In the genomic region with DNA sequence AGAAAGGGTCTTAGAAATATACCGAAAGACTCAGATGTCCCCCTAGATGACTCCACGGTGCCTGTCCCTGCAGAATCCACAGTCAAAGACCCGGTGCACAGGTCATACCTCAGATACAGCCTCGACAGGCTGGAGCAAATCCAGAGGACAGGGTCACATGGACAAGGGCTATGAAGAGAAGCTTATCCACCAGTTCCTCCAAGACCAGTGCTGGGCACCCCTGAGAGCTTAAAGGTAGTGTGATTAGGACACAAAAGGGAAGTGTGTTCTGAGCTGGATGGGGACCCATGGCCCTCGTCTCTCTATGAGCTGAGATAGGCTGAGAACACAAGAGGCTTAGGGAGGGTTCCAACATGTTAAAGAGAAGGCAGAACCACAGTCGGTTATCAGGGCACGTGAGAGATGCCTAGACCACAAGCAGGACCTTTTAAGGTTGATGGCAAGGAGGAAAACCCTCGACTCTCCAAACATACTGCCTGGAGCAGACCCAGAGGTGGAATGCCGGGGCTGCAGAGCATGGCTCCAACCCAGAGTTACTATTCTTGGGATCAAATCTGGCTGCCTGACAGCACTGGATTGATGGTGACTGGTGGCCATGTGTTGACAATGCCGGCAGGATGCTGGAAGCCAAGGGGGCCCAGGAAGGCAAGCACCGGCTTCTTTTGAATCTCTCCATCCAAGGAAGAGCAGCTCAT, we compare ENCODE assay signal across 16 cellular contexts. TPM values are rescaled to one million over a fixed set of nuclear protein-coding genes. Genes with fewer than 3 reads are reported as not detected.
"Had no signal": no experiment of that assay in that cellular context is flagged by ENCODE, and none has a peak within 500 bp of the region (broad histone marks: within the 10 kb centered on the region; RNA-seq: fewer than 3 reads in every experiment).

No MANE protein-coding gene starts in this region.

- H3K36me3 ChIP-seq: left lung, pancreas, right lobe of liver, tibial nerve, WERI-Rb-1 had no signal

- H3K9me3 Mint-ChIP-seq: activated CD4-positive, alpha-beta T cell treated with anti-CD3 and anti-CD28 coated beads, Interleukin-2, amount 10 ng/mL, durations not matched to agents 24 days and 14 days; activated naive CD4-positive, alpha-beta T cell treated with anti-CD3 and anti-CD28 coated beads for 36 hours; activated T-helper 17 cell treated with anti-CD3 and anti-CD28 coated beads, Interleukin-2, amount 50 U/mL, for 72 hours; central memory CD8-positive, alpha-beta T cell; endodermal cell; stimulated activated naive CD8-positive, alpha-beta T cell treated with anti-CD3 and anti-CD28 coated beads, Interleukin-15, Interleukin-2, amounts not matched to agents 100 ng/mL and 50 ng/mL, for 24 hours had no signal

- H3K4me3 ChIP-seq: left lung, pancreas, right lobe of liver, tibial nerve had no signal

- H3K9ac ChIP-seq: SK-N-SH had no signal

- H3K4me3 Mint-ChIP-seq: activated CD4-positive, alpha-beta T cell treated with anti-CD3 and anti-CD28 coated beads, Interleukin-2, amount 10 ng/mL, durations not matched to agents 24 days and 14 days; activated naive CD4-positive, alpha-beta T cell treated with anti-CD3 and anti-CD28 coated beads for 36 hours; activated T-helper 17 cell treated with anti-CD3 and anti-CD28 coated beads, Interleukin-2, amount 50 U/mL, for 72 hours; central memory CD8-positive, alpha-beta T cell; endodermal cell; stimulated activated naive CD8-positive, alpha-beta T cell treated with anti-CD3 and anti-CD28 coated beads, Interleukin-15, Interleukin-2, amounts not matched to agents 100 ng/mL and 50 ng/mL, for 24 hours had no signal

- H3K27me3 ChIP-seq: left lung, pancreas, right lobe of liver had no signal

- H3K27ac Mint-ChIP-seq: activated CD4-positive, alpha-beta T cell treated with anti-CD3 and anti-CD28 coated beads, Interleukin-2, amount 10 ng/mL, durations not matched to agents 24 days and 14 days; activated naive CD4-positive, alpha-beta T cell treated with anti-CD3 and anti-CD28 coated beads for 36 hours; activated T-helper 17 cell treated with anti-CD3 and anti-CD28 coated beads, Interleukin-2, amount 50 U/mL, for 72 hours; endodermal cell; stimulated activated naive CD8-positive, alpha-beta T cell treated with anti-CD3 and anti-CD28 coated beads, Interleukin-15, Interleukin-2, amounts not matched to agents 100 ng/mL and 50 ng/mL, for 24 hours had no signal

- H3K27ac ChIP-seq: left lung, pancreas, right lobe of liver, WERI-Rb-1 had no signal

- ATAC-seq: activated T-helper 17 cell treated with anti-CD3 and anti-CD28 coated beads, Interleukin-2, amount 50 U/mL, for 72 hours; left lung; pancreas; right lobe of liver had no signal

- DNase-seq: activated CD4-positive, alpha-beta T cell treated with anti-CD3 and anti-CD28 coated beads, Interleukin-2, amount 10 ng/mL, durations not matched to agents 24 days and 14 days; activated naive CD4-positive, alpha-beta T cell treated with anti-CD3 and anti-CD28 coated beads for 36 hours; endodermal cell; erythroblast; left lung; mesendoderm; pancreas; right lobe of liver; SK-N-SH; stimulated activated CD4-positive, alpha-beta T cell treated with anti-CD3 and anti-CD28 coated beads, Interleukin-12 subunit alpha, Interleukin-12 subunit beta, amount 100 ng/mL, for 4 hours; T-helper 1 cell; WERI-Rb-1 had no signal

- H3K4me1 Mint-ChIP-seq: activated CD4-positive, alpha-beta T cell treated with anti-CD3 and anti-CD28 coated beads, Interleukin-2, amount 10 ng/mL, durations not matched to agents 24 days and 14 days; activated T-helper 17 cell treated with anti-CD3 and anti-CD28 coated beads, Interleukin-2, amount 50 U/mL, for 72 hours; central memory CD8-positive, alpha-beta T cell; endodermal cell had no signal

- H3K4me1 ChIP-seq: left lung, pancreas had no signal

- H3K9me3 ChIP-seq: left lung, pancreas, right lobe of liver, SK-N-SH, tibial nerve had no signal

RNA-seq across cellular contexts. Expression of a gene that starts 46.9 kb away (rescaled TPM):
- total RNA-seq: activated CD4-positive, alpha-beta T cell treated with anti-CD3 and anti-CD28 coated beads, Interleukin-2, amount 10 ng/mL, durations not matched to agents 24 days and 14 days; activated T-helper 17 cell treated with anti-CD3 and anti-CD28 coated beads, Interleukin-2, amount 50 U/mL, for 72 hours had no signal
